ENCODE assay signal across 1 cellular context in the genomic region with DNA sequence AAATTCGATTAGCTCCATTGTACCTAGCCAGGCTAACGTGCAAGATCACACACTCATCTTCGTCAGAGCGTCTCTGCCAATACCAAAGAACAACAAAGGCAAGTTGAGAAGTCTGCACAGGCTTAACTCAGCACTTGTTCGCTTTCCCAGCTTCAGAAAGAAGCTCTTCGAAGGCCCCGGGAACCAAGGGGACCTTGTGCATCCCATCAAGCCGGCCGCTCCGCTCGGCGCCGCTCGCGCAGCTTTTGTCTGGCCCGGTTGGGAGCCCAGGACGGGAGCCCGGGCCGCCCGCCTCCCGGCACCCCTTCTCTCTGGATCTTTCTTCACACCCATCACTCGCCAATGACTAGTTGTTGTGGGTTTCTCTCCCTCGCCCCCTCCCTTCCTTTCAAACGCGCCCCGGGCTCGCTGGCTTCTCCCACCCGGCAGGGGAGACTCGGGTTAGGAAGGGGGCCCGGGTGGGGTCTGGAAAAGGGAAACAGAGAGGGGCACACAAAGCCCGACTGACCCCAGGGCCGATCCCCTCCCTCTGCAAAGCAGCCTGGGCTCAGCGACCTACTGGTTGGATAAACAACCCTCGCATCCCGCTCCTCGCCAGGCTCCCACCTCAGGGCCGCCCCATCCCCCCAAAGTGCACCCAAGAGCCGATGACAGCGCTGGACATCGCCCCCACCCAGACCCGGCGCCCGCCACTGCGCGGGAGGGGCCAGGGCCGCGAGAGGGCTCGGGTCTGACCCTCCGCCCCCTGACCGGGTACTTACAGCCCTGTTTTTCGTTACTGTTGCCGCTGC.
A peak's percentile ranks its signal among the peaks of the same experiment; 100 is the strongest.
TF ChIP-seq lines count a peak whose summit lies in the region.

No MANE protein-coding gene starts in this region.

TF ChIP-seq in GM12878, 131 proteins besides CTCF, POLR2A, EP300 and RAD21 (continued from another document):
- TF ChIP-seq, protein P1, sequence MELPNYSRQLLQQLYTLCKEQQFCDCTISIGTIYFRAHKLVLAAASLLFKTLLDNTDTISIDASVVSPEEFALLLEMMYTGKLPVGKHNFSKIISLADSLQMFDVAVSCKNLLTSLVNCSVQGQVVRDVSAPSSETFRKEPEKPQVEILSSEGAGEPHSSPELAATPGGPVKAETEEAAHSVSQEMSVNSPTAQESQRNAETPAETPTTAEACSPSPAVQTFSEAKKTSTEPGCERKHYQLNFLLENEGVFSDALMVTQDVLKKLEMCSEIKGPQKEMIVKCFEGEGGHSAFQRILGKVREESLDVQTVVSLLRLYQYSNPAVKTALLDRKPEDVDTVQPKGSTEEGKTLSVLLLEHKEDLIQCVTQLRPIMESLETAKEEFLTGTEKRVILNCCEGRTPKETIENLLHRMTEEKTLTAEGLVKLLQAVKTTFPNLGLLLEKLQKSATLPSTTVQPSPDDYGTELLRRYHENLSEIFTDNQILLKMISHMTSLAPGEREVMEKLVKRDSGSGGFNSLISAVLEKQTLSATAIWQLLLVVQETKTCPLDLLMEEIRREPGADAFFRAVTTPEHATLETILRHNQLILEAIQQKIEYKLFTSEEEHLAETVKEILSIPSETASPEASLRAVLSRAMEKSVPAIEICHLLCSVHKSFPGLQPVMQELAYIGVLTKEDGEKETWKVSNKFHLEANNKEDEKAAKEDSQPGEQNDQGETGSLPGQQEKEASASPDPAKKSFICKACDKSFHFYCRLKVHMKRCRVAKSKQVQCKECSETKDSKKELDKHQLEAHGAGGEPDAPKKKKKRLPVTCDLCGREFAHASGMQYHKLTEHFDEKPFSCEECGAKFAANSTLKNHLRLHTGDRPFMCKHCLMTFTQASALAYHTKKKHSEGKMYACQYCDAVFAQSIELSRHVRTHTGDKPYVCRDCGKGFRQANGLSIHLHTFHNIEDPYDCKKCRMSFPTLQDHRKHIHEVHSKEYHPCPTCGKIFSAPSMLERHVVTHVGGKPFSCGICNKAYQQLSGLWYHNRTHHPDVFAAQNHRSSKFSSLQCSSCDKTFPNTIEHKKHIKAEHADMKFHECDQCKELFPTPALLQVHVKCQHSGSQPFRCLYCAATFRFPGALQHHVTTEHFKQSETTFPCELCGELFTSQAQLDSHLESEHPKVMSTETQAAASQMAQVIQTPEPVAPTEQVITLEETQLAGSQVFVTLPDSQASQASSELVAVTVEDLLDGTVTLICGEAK (IDR thresholded peaks at IDR 0.05; ENCODE audit: borderline replicate concordance), result no peak
- peak; percentile 40 for TF ChIP-seq GATAD2B (conservative IDR thresholded peaks at IDR 0.05; ENCODE audit: low read depth)
- peak; percentile 65; the same call in 1 of the 2 replicates for TF ChIP-seq POLR2AphosphoS5 (IDR thresholded peaks at IDR 0.05; ENCODE audit: low read length)
- TF ChIP-seq, protein P2, sequence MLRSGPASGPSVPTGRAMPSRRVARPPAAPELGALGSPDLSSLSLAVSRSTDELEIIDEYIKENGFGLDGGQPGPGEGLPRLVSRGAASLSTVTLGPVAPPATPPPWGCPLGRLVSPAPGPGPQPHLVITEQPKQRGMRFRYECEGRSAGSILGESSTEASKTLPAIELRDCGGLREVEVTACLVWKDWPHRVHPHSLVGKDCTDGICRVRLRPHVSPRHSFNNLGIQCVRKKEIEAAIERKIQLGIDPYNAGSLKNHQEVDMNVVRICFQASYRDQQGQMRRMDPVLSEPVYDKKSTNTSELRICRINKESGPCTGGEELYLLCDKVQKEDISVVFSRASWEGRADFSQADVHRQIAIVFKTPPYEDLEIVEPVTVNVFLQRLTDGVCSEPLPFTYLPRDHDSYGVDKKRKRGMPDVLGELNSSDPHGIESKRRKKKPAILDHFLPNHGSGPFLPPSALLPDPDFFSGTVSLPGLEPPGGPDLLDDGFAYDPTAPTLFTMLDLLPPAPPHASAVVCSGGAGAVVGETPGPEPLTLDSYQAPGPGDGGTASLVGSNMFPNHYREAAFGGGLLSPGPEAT (IDR thresholded peaks at IDR 0.05; ENCODE audit: low read depth), result 0 out of 2 replicates have a peak, but pooled peaks have one; percentile 19
- TF ChIP-seq HDGF (IDR thresholded peaks at IDR 0.05), result no peak
- no peak for TF ChIP-seq CHD1 (IDR thresholded peaks at IDR 0.05; ENCODE audit: low read depth, low read length)
- TF ChIP-seq SIN3A (IDR thresholded peaks at IDR 0.05; ENCODE audit: low read depth, low read length), result peak; percentile 4
- TF ChIP-seq SMARCA5 (IDR thresholded peaks at IDR 0.05), result no peak
- 0 out of 2 replicates have a peak, but pooled peaks have one; percentile 29 for TF ChIP-seq IKZF1 (conservative IDR thresholded peaks at IDR 0.05)
- peak in 1 of 2 experiments; percentile 55; a peak in 2 of 3 replicates for TF ChIP-seq EGR1 (IDR thresholded peaks at IDR 0.05; ENCODE audit: borderline replicate concordance in 1 of 2, low read depth in 2 of 2, low read length in 2 of 2)
- no peak for TF ChIP-seq NR2C2 (IDR thresholded peaks at IDR 0.05; ENCODE audit: borderline replicate concordance, control insufficient read depth, insufficient read length, low read depth)
- peak; percentile 42; the same call in 1 of the 2 replicates for TF ChIP-seq CREB1 (IDR thresholded peaks at IDR 0.05; ENCODE audit: low read depth)
